ENCODE assay signal across 1 cellular context in genomic region chr15:88635343-88635742, GRCh38.
TF ChIP-seq lines count a peak whose summit lies in the region.

No MANE protein-coding gene starts in this region.

TF ChIP-seq in GM12878, 131 proteins besides CTCF, POLR2A, EP300 and RAD21 (continued from another document):
- no peak for TF ChIP-seq BCLAF1 (IDR thresholded peaks at IDR 0.05)
- TF ChIP-seq BHLHE40 (IDR thresholded peaks at IDR 0.05; ENCODE audit: borderline replicate concordance in 1 of 2, low read depth in 2 of 2, low read length in 1 of 2) = peak; percentile 58 to 71; a peak in 3 of 4 replicates
- TF ChIP-seq CEBPB (IDR thresholded peaks at IDR 0.05; ENCODE audit: borderline replicate concordance in 1 of 2, low read depth in 2 of 2, low read length in 2 of 2) = peak in 1 of 2 experiments; percentile 43; a peak in 1 of 4 replicates
- TF ChIP-seq RUNX3 (IDR thresholded peaks at IDR 0.05; ENCODE audit: low read length) = peak; percentile 61
- TF ChIP-seq ZBTB11 (CRISPR knock-in tag; IDR thresholded peaks at IDR 0.05) = no peak
- TF ChIP-seq IKZF1 (conservative IDR thresholded peaks at IDR 0.05) = 0 out of 2 replicates have a peak, but pooled peaks have one; percentile 13
- TF ChIP-seq STAT3 (IDR thresholded peaks at IDR 0.05; ENCODE audit: low read depth, low read length) = no peak
- TF ChIP-seq RELB (IDR thresholded peaks at IDR 0.05; ENCODE audit: low read depth) = peak; percentile 42; the same call in 1 of the 2 replicates
- TF ChIP-seq RAD51 (IDR thresholded peaks at IDR 0.05) = peak; percentile 28; the same call in 1 of the 2 replicates
- no peak for TF ChIP-seq NR2C2 (IDR thresholded peaks at IDR 0.05; ENCODE audit: borderline replicate concordance, control insufficient read depth, insufficient read length, low read depth)
- peak; percentile 49 to 54; a peak in 1 of 4 replicates for TF ChIP-seq IKZF2 (IDR thresholded peaks at IDR 0.05)
- peak; percentile 61; the same call in 1 of the 2 replicates for TF ChIP-seq SPI1 (IDR thresholded peaks at IDR 0.05; ENCODE audit: borderline replicate concordance, insufficient read depth, low read depth, low read length)
- TF ChIP-seq MTA2 (IDR thresholded peaks at IDR 0.05; ENCODE audit: low read depth) = peak; percentile 39; the same call in 1 of the 2 replicates
- TF ChIP-seq HDGF (IDR thresholded peaks at IDR 0.05) = no peak
- peak; percentile 32; the same call in 1 of the 2 replicates for TF ChIP-seq PAX5 (IDR thresholded peaks at IDR 0.05; ENCODE audit: borderline replicate concordance, low read depth, low read length)
- TF ChIP-seq ATF7 (IDR thresholded peaks at IDR 0.05; ENCODE audit: low read depth) = peak; percentile 50; the same call in 1 of the 2 replicates
- TF ChIP-seq GABPA (IDR thresholded peaks at IDR 0.05; ENCODE audit: low read depth) = 0 out of 2 replicates have a peak, but pooled peaks have one; percentile 34
- TF ChIP-seq MTA3 (IDR thresholded peaks at IDR 0.05; ENCODE audit: borderline replicate concordance, low read length) = 0 out of 2 replicates have a peak, but pooled peaks have one; percentile 27
- TF ChIP-seq, protein P1, sequence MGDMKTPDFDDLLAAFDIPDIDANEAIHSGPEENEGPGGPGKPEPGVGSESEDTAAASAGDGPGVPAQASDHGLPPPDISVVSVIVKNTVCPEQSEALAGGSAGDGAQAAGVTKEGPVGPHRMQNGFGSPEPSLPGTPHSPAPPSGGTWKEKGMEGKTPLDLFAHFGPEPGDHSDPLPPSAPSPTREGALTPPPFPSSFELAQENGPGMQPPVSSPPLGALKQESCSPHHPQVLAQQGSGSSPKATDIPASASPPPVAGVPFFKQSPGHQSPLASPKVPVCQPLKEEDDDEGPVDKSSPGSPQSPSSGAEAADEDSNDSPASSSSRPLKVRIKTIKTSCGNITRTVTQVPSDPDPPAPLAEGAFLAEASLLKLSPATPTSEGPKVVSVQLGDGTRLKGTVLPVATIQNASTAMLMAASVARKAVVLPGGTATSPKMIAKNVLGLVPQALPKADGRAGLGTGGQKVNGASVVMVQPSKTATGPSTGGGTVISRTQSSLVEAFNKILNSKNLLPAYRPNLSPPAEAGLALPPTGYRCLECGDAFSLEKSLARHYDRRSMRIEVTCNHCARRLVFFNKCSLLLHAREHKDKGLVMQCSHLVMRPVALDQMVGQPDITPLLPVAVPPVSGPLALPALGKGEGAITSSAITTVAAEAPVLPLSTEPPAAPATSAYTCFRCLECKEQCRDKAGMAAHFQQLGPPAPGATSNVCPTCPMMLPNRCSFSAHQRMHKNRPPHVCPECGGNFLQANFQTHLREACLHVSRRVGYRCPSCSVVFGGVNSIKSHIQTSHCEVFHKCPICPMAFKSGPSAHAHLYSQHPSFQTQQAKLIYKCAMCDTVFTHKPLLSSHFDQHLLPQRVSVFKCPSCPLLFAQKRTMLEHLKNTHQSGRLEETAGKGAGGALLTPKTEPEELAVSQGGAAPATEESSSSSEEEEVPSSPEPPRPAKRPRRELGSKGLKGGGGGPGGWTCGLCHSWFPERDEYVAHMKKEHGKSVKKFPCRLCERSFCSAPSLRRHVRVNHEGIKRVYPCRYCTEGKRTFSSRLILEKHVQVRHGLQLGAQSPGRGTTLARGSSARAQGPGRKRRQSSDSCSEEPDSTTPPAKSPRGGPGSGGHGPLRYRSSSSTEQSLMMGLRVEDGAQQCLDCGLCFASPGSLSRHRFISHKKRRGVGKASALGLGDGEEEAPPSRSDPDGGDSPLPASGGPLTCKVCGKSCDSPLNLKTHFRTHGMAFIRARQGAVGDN (IDR thresholded peaks at IDR 0.05) = peak; percentile 67
- TF ChIP-seq MEF2B (IDR thresholded peaks at IDR 0.05; ENCODE audit: partially characterized antibody, poor library complexity, severe bottlenecking) = peak; percentile 26
- no peak for TF ChIP-seq CREM (IDR thresholded peaks at IDR 0.05; ENCODE audit: low read depth)
- 0 out of 2 replicates have a peak, but pooled peaks have one; percentile 34 for TF ChIP-seq DPF2 (IDR thresholded peaks at IDR 0.05)
- TF ChIP-seq, protein P2, sequence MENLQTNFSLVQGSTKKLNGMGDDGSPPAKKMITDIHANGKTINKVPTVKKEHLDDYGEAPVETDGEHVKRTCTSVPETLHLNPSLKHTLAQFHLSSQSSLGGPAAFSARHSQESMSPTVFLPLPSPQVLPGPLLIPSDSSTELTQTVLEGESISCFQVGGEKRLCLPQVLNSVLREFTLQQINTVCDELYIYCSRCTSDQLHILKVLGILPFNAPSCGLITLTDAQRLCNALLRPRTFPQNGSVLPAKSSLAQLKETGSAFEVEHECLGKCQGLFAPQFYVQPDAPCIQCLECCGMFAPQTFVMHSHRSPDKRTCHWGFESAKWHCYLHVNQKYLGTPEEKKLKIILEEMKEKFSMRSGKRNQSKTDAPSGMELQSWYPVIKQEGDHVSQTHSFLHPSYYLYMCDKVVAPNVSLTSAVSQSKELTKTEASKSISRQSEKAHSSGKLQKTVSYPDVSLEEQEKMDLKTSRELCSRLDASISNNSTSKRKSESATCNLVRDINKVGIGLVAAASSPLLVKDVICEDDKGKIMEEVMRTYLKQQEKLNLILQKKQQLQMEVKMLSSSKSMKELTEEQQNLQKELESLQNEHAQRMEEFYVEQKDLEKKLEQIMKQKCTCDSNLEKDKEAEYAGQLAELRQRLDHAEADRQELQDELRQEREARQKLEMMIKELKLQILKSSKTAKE (IDR thresholded peaks at IDR 0.05; ENCODE audit: low read depth, poor library complexity, severe bottlenecking) = peak; percentile 32
- TF ChIP-seq NKRF (conservative IDR thresholded peaks at IDR 0.05) = 0 out of 2 replicates have a peak, but pooled peaks have one; percentile 33
- peak; percentile 29; the same call in 1 of the 2 replicates for TF ChIP-seq MXI1 (IDR thresholded peaks at IDR 0.05; ENCODE audit: low read depth, low read length)
- TF ChIP-seq BCL11A (IDR thresholded peaks at IDR 0.05; ENCODE audit: low read depth, low read length) = no peak
- TF ChIP-seq JUNB (IDR thresholded peaks at IDR 0.05) = no peak
- TF ChIP-seq SRF (IDR thresholded peaks at IDR 0.05; ENCODE audit: low read depth in 2 of 2, low read length in 2 of 2) = no peak
- no peak for TF ChIP-seq REST (IDR thresholded peaks at IDR 0.05; ENCODE audit: low read depth, low read length)
- TF ChIP-seq HDAC2 (IDR thresholded peaks at IDR 0.05) = no peak
- no peak for TF ChIP-seq CREB1 (IDR thresholded peaks at IDR 0.05; ENCODE audit: low read depth)
- 0 out of 2 replicates have a peak, but pooled peaks have one; percentile 35 for TF ChIP-seq PML (IDR thresholded peaks at IDR 0.05; ENCODE audit: low read length)
- TF ChIP-seq YBX1 (IDR thresholded peaks at IDR 0.05) = no peak
